ENCODE assay signal across 11 cellular contexts in genomic region chr7:116801092-116801710, GRCh38.
DNase-seq lines count a peak whose midpoint lies in the region; ATAC-seq and TF ChIP-seq lines count a peak whose summit lies in the region.
"Had no signal": no experiment of that assay in that cellular context is flagged by ENCODE, and none has a peak within 500 bp of the region (broad histone marks: within the 10 kb centered on the region; RNA-seq: fewer than 3 reads in every experiment).

No MANE protein-coding gene starts in this region.

- TF ChIP-seq CTCF in brain microvascular endothelial cell (IDR thresholded peaks at IDR 0.05; ENCODE audit: low read depth, low read length, missing control alignments) (no peak), mucosa of descending colon (IDR thresholded peaks at IDR 0.05) (no peak)

- ATAC-seq in mucosa of descending colon = peak; percentile 39
- no peak for ATAC-seq in HG03196 (IDR thresholded peaks at IDR 0.05; ENCODE audit: unreplicated experiment)

- in situ Hi-C loops in brain microvascular endothelial cell (cut with HindIII; ENCODE audit: low pct_ligation_motif_present, low sequenced_read_pairs) = no loop called here

- no peaks in the 10 kb centered on the region for H3K9me3 ChIP-seq in mucosa of descending colon
- H3K9me3 ChIP-seq in effector memory CD4-positive, alpha-beta T cell (ENCODE audit: control insufficient read depth, low read length) = no peaks in the 10 kb centered on the region

- H3K27ac ChIP-seq in brain microvascular endothelial cell = peak overlapping the region; percentile 1
- no peak overlapping the region for H3K27ac ChIP-seq in effector memory CD4-positive, alpha-beta T cell (ENCODE audit: insufficient read depth, low read length, poor library complexity, severe bottlenecking)

- no peak for TF ChIP-seq EP300 in Ishikawa (IDR thresholded peaks at IDR 0.05; ENCODE audit: borderline replicate concordance)

- DNase-seq in DMS53 treated with DMSO at 0.1 percent for 48 hours (lab: John Stamatoyannopoulos, UW; ENCODE audit: unreplicated experiment) (peak; percentile 5), brain microvascular endothelial cell (peak; percentile 79), mucosa of descending colon (no peak), islet precursor cell (no peak)
- DNase-seq in activated effector memory CD4-positive, alpha-beta T cell treated with Interleukin-2 at 50 U/mL for 16 hours = no peak
- no peak for DNase-seq in effector memory CD4-positive, alpha-beta T cell
- DNase-seq: activated B cell treated with CpG ODN at 0.5 μM for 24 hours, NCI-H1048 had no signal

- peaks cover 3% of the 10 kb centered on the region for H3K4me1 ChIP-seq in mucosa of descending colon (ENCODE audit: low read depth)
- no peaks in the 10 kb centered on the region for H3K4me1 ChIP-seq in effector memory CD4-positive, alpha-beta T cell (ENCODE audit: control insufficient read depth, insufficient read depth, low read length, poor library complexity, severe bottlenecking)

- H3K4me3 ChIP-seq in brain microvascular endothelial cell (ENCODE audit: low read depth, low read length) = no peak overlapping the region
- no peak overlapping the region for H3K4me3 ChIP-seq in mucosa of descending colon
- H3K4me3 ChIP-seq in effector memory CD4-positive, alpha-beta T cell (ENCODE audit: insufficient read depth, low read depth, low read length, poor library complexity, severe bottlenecking) = no peak overlapping the region
- H3K4me3 ChIP-seq: lung had no signal

- H3K36me3 ChIP-seq in brain microvascular endothelial cell (replicated peaks) (no peaks in the 10 kb centered on the region), mucosa of descending colon (ENCODE audit: low read depth) (no peaks in the 10 kb centered on the region)
- no peaks in the 10 kb centered on the region for H3K36me3 ChIP-seq in effector memory CD4-positive, alpha-beta T cell (ENCODE audit: control insufficient read depth, insufficient read depth, low read length)

- intact Hi-C loops in mucosa of descending colon (cut with DNase I, micrococcal nuclease) = no loop called here

- TF ChIP-seq RAD21 in Ishikawa (IDR thresholded peaks at IDR 0.05; ENCODE audit: low read depth) = no peak

- no peaks in the 10 kb centered on the region for H3K27me3 ChIP-seq in brain microvascular endothelial cell (replicated peaks)
- no peaks in the 10 kb centered on the region for H3K27me3 ChIP-seq in effector memory CD4-positive, alpha-beta T cell (replicated peaks; ENCODE audit: control insufficient read depth, insufficient read depth, low read length, poor library complexity, severe bottlenecking)

TF ChIP-seq in Ishikawa, 13 proteins besides CTCF, POLR2A, EP300 and RAD21:
- TF ChIP-seq CREB1 (IDR thresholded peaks at IDR 0.05; ENCODE audit: low read depth) (no peak), TCF12 (IDR thresholded peaks at IDR 0.05; ENCODE audit: low read depth) (no peak), TEAD4 (IDR thresholded peaks at IDR 0.05) (peak; percentile 21; the same call in 1 of the 2 replicates)
TF ChIP-seq in Ishikawa: peak in this region for 1.

Comparison
In these comparisons a context has a peak if more than half of its experiments do, and no peak if none do; other contexts are left out.
1. DNase-seq: peak in DMS53 treated with DMSO at 0.1 percent for 48 hours (single experiment) and brain microvascular endothelial cell (single experiment); none in mucosa of descending colon (0 of 3), islet precursor cell (single experiment), activated effector memory CD4-positive, alpha-beta T cell treated with Interleukin-2 at 50 U/mL for 16 hours (single experiment) and effector memory CD4-positive, alpha-beta T cell (0 of 3).